In the genomic region with DNA sequence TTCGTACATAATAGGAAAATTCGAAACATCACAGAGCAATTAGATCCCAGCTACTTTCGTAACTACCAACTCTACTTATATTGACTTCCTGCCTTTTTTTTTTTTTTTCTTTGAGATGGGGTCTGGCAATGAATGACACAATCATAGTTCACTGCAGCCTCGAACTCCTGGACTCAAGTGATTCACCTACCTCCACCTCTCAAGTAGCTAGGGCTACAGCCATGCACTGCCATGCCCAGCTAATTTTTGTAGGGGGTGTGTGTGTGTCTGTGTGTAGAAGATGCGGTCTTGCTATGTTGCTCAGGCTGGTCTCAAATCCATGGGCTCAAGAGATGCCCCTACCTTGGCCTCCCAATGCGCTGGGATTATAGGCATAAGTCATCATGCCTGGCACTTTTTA, we compare ENCODE assay signal across 16 cellular contexts. TPM values are rescaled to one million over a fixed set of nuclear protein-coding genes. Genes with fewer than 3 reads are reported as not detected.
A peak's percentile ranks its signal among the peaks of the same experiment; 100 is the strongest.
DNase-seq lines count a peak whose midpoint lies in the region; ATAC-seq and TF ChIP-seq lines count a peak whose summit lies in the region.
"Had no signal": no experiment of that assay in that cellular context is flagged by ENCODE, and none has a peak within 500 bp of the region (broad histone marks: within the 10 kb centered on the region; RNA-seq: fewer than 3 reads in every experiment).

No MANE protein-coding gene starts in this region.

- peak; percentile 13 for ATAC-seq in SK-N-SH treated with all-trans-retinoic acid at 6 μM for 48 hours
- ATAC-seq in natural killer cell treated with Interleukin-12 subunit alpha and Interleukin-12 subunit beta and Interleukin-15 and Interleukin-18, amount 100 ng/mL, for 72 hours, result peak; percentile 40 to 45
- ATAC-seq in GM18498 (IDR thresholded peaks at IDR 0.05; ENCODE audit: unreplicated experiment), result no peak
- ATAC-seq: foreskin keratinocyte had no signal

- TF ChIP-seq RAD21 in SK-N-SH (IDR thresholded peaks at IDR 0.05; ENCODE audit: low read length), result no peak

- H3K4me1 ChIP-seq in SK-N-SH (ENCODE audit: control insufficient read depth in 1 of 2, insufficient read depth in 2 of 2, low read depth in 1 of 2, low read length in 1 of 2) (no peaks in the 10 kb centered on the region), HUES48 (ENCODE audit: control insufficient read depth, insufficient read depth, low read length) (no peaks in the 10 kb centered on the region), adipocyte (ENCODE audit: control insufficient read depth, insufficient read depth, low read length) (peaks cover 21% of the 10 kb centered on the region)
- H3K4me1 ChIP-seq: foreskin keratinocyte, testis had no signal

- no peak overlapping the region for H2AFZ ChIP-seq in SK-N-SH (ENCODE audit: low read depth)

- H3K27me3 ChIP-seq in SK-N-SH (ENCODE audit: insufficient read depth) (no peaks in the 10 kb centered on the region), HUES48 (ENCODE audit: control insufficient read depth, insufficient read depth, low read length) (no peaks in the 10 kb centered on the region), adipocyte (replicated peaks; ENCODE audit: control insufficient read depth, insufficient read depth, low read length) (no peaks in the 10 kb centered on the region)
- H3K27me3 ChIP-seq: foreskin keratinocyte, pancreas, testis had no signal

- H4K20me1 ChIP-seq in SK-N-SH (ENCODE audit: insufficient read depth), result no peaks in the 10 kb centered on the region

- POLR2A ChIA-PET in SK-N-SH (lab: Yijun Ruan, JAX), result interaction anchor here (1.5 kb wide), 1 partner anchor 42 kb away, joined by 5 read pairs; no protein-coding TSS in a partner anchor

- peaks cover 9% of the 10 kb centered on the region for H3K79me2 ChIP-seq in SK-N-SH (ENCODE audit: insufficient read depth)

- peaks cover 14 to 32% of the 10 kb centered on the region in 2 experiments for H3K36me3 ChIP-seq in SK-N-SH (replicated peaks in 1 of 2; ENCODE audit: control insufficient read depth in 1 of 2, insufficient read depth in 2 of 2, low read length in 1 of 2)
- H3K36me3 ChIP-seq in HUES48 (ENCODE audit: control insufficient read depth, insufficient read depth, low read length), result peaks cover 28% of the 10 kb centered on the region
- H3K36me3 ChIP-seq in adipocyte (ENCODE audit: control insufficient read depth, insufficient read depth, low read length, severe bottlenecking), result peaks cover 19% of the 10 kb centered on the region

- no peak for TF ChIP-seq CTCF in SK-N-SH (IDR thresholded peaks at IDR 0.05)

- CTCF ChIA-PET in SK-N-SH (lab: Yijun Ruan, JAX), result interaction anchor here (1.2 to 1.3 kb wide), 3 partner anchors 19 to 832 kb away, joined by 3 to 4 read pairs (median 3); no protein-coding TSS in a partner anchor

- no peak for TF ChIP-seq EP300 in SK-N-SH (IDR thresholded peaks at IDR 0.05; ENCODE audit: borderline replicate concordance in 1 of 2, low read depth in 1 of 2, low read length in 1 of 2)

- no peak overlapping the region for H3K4me3 ChIP-seq in SK-N-SH (ENCODE audit: low read depth in 2 of 2, low read length in 1 of 2)
- H3K4me3 ChIP-seq in HUES48 (ENCODE audit: low read depth, low read length), result no peak overlapping the region
- H3K4me3 ChIP-seq in adipocyte (ENCODE audit: low read length), result no peak overlapping the region
- H3K4me3 ChIP-seq: pancreas, testis had no signal

- peak overlapping the region in 1 of 2 donors; percentile 22 for H3K27ac Mint-ChIP-seq in natural killer cell treated with Interleukin-12 subunit alpha and Interleukin-12 subunit beta and Interleukin-15 and Interleukin-18, amount 100 ng/mL, for 72 hours

- H3F3A ChIP-seq in SK-N-SH (replicated peaks; ENCODE audit: insufficient read depth), result peaks cover 61% of the 10 kb centered on the region

- H3K4me2 ChIP-seq in SK-N-SH, result no peak overlapping the region

- no peaks in the 10 kb centered on the region for H3K9me2 ChIP-seq in SK-N-SH

- H3K9me3 Mint-ChIP-seq in natural killer cell treated with Interleukin-12 subunit alpha and Interleukin-12 subunit beta and Interleukin-15 and Interleukin-18, amount 100 ng/mL, for 72 hours, result no peaks in the 10 kb centered on the region

- peaks cover 5 to 8% of the 10 kb centered on the region in 2 donors for H3K4me1 Mint-ChIP-seq in natural killer cell treated with Interleukin-12 subunit alpha and Interleukin-12 subunit beta and Interleukin-15 and Interleukin-18, amount 100 ng/mL, for 72 hours (ENCODE audit: low read depth in 2 of 2)

- DNase-seq in SK-N-SH (no peak), adipocyte (ENCODE audit: low read depth) (peak; percentile 10), D341Med (ENCODE audit: low spot score) (no peak), NCI-H2107 (lab: John Stamatoyannopoulos, UW) (no peak)
- no peak for DNase-seq in natural killer cell treated with Interleukin-12 subunit alpha and Interleukin-12 subunit beta and Interleukin-15 and Interleukin-18, amount 100 ng/mL, for 72 hours (ENCODE audit: low spot score)
- DNase-seq: ACHN, amygdala, foreskin keratinocyte, pancreas, T1000, testis had no signal

- H3K27me3 Mint-ChIP-seq in natural killer cell treated with Interleukin-12 subunit alpha and Interleukin-12 subunit beta and Interleukin-15 and Interleukin-18, amount 100 ng/mL, for 72 hours, result no peaks in the 10 kb centered on the region

- H3K9me3 ChIP-seq in SK-N-SH, result no peaks in the 10 kb centered on the region
- no peaks in the 10 kb centered on the region for H3K9me3 ChIP-seq in HUES48 (ENCODE audit: control insufficient read depth, insufficient read depth, low read length)
- no peaks in the 10 kb centered on the region for H3K9me3 ChIP-seq in adipocyte (ENCODE audit: control insufficient read depth, low read length)
- H3K9me3 ChIP-seq: pancreas, testis had no signal

- H3K27ac ChIP-seq in SK-N-SH (ENCODE audit: low read depth in 2 of 2, low read length in 1 of 2), result no peak overlapping the region
- peak overlapping the region; percentile 21 for H3K27ac ChIP-seq in HUES48 (ENCODE audit: low read depth, low read length)
- H3K27ac ChIP-seq: foreskin keratinocyte, pancreas, testis had no signal

- no peak overlapping the region for H3K9ac ChIP-seq in SK-N-SH
- no peak overlapping the region for H3K9ac ChIP-seq in HUES48 (ENCODE audit: low read depth, low read length)
- no peak overlapping the region for H3K9ac ChIP-seq in adipocyte (ENCODE audit: low read length)

- peaks cover 4% of the 10 kb centered on the region for H3K36me3 Mint-ChIP-seq in natural killer cell treated with Interleukin-12 subunit alpha and Interleukin-12 subunit beta and Interleukin-15 and Interleukin-18, amount 100 ng/mL, for 72 hours

- 69% methylated on average over 6 of the region's 6 CpGs for WGBS in SK-N-SH (ENCODE audit: low lambda C conversion rate)

- no peak overlapping the region for H3K4me3 Mint-ChIP-seq in natural killer cell treated with Interleukin-12 subunit alpha and Interleukin-12 subunit beta and Interleukin-15 and Interleukin-18, amount 100 ng/mL, for 72 hours

TF ChIP-seq in SK-N-SH treated with all-trans-retinoic acid at 6 μM for 48 hours, 23 proteins besides CTCF, POLR2A, EP300 and RAD21 (continues in another document):
- TF ChIP-seq GLIS3 (CRISPR knock-in tag; IDR thresholded peaks at IDR 0.05) (no peak), SNAI2 (CRISPR knock-in tag; IDR thresholded peaks at IDR 0.05) (no peak), ARNTL (CRISPR knock-in tag; IDR thresholded peaks at IDR 0.05; ENCODE audit: borderline replicate concordance, low read depth) (no peak), ISL1 (CRISPR knock-in tag; IDR thresholded peaks at IDR 0.05) (no peak)

TF ChIP-seq in SK-N-SH, 30 proteins besides CTCF, POLR2A, EP300 and RAD21:
- TF ChIP-seq YY1 (IDR thresholded peaks at IDR 0.05; ENCODE audit: low read depth), result no peak
- no peak for TF ChIP-seq FOXJ3 (CRISPR knock-in tag; IDR thresholded peaks at IDR 0.05)
- TF ChIP-seq IRF3 (IDR thresholded peaks at IDR 0.05; ENCODE audit: low read depth, low read length), result no peak

RNA-seq across cellular contexts. Expression of gene PAIP2, which starts 5.8 kb away (rescaled TPM):
- 52.9 and 73.2 TPM in 2 replicates for polyA plus RNA-seq in SK-N-SH (2012; rRNA removed)
- polyA plus RNA-seq in SK-N-SH (2012; cell fraction: cytosol; rRNA removed), result 83.4 and 100 TPM in 2 replicates
- polyA plus RNA-seq in SK-N-SH (2012; cell fraction: nucleus; rRNA removed), result 22.7 and 35.1 TPM in 2 replicates
- 10 to 100 TPM; 38.1 to 77.5 TPM for total RNA-seq in natural killer cell treated with Interleukin-12 subunit alpha and Interleukin-12 subunit beta and Interleukin-15 and Interleukin-18, amount 100 ng/mL, for 72 hours

RNA-seq across cellular contexts. Expression of gene MATR3, which starts 42.3 kb away (rescaled TPM):
- polyA plus RNA-seq in SK-N-SH (2012; rRNA removed), result 40.4 and 63.6 TPM in 2 replicates
- 56.7 and 71.8 TPM in 2 replicates for polyA plus RNA-seq in SK-N-SH (2012; cell fraction: cytosol; rRNA removed)
- 40.2 and 90.8 TPM in 2 replicates for polyA plus RNA-seq in SK-N-SH (2012; cell fraction: nucleus; rRNA removed)
- 100 to 1,000 TPM; 206 to 229 TPM for total RNA-seq in natural killer cell treated with Interleukin-12 subunit alpha and Interleukin-12 subunit beta and Interleukin-15 and Interleukin-18, amount 100 ng/mL, for 72 hours

RNA-seq across cellular contexts. Expression of gene SLC23A1, which starts 47.3 kb away (rescaled TPM):
- not detected in 2 replicates for polyA plus RNA-seq in SK-N-SH (2012; rRNA removed)
- polyA plus RNA-seq in SK-N-SH (2012; cell fraction: cytosol; rRNA removed), result 0.01 TPM in 1 of 2 replicates, not detected in the other
- polyA plus RNA-seq in SK-N-SH (2012; cell fraction: nucleus; rRNA removed), result 0.05 TPM in 1 of 2 replicates, not detected in the other
- under 1 TPM; 0.36 to 0.78 TPM for total RNA-seq in natural killer cell treated with Interleukin-12 subunit alpha and Interleukin-12 subunit beta and Interleukin-15 and Interleukin-18, amount 100 ng/mL, for 72 hours
- total RNA-seq: dermis microvascular lymphatic vessel endothelial cell, foreskin keratinocyte, mesenteric fat pad, testis had no signal
- polyA plus RNA-seq: foreskin keratinocyte had no signal

RNA-seq across cellular contexts. Expression of gene MZB1, which starts 53.9 kb away (rescaled TPM):
- 0.06 TPM in 1 of 2 replicates, not detected in the other for polyA plus RNA-seq in SK-N-SH (2012; rRNA removed)
- polyA plus RNA-seq in SK-N-SH (2012; cell fraction: cytosol; rRNA removed), result not detected in 2 replicates
- polyA plus RNA-seq in SK-N-SH (2012; cell fraction: nucleus; rRNA removed), result 0.10 and 0.16 TPM in 2 replicates
- total RNA-seq in natural killer cell treated with Interleukin-12 subunit alpha and Interleukin-12 subunit beta and Interleukin-15 and Interleukin-18, amount 100 ng/mL, for 72 hours, result 10 to 100 TPM; 10.3 to 27.6 TPM
- total RNA-seq: dermis microvascular lymphatic vessel endothelial cell had no signal

RNA-seq across cellular contexts. Expression of gene PROB1, which starts 59.1 kb away (rescaled TPM):
- polyA plus RNA-seq in SK-N-SH (2012; rRNA removed), result 0.44 and 0.62 TPM in 2 replicates
- polyA plus RNA-seq in SK-N-SH (2012; cell fraction: cytosol; rRNA removed), result 0.22 and 0.30 TPM in 2 replicates
- 3.4 and 3.7 TPM in 2 replicates for polyA plus RNA-seq in SK-N-SH (2012; cell fraction: nucleus; rRNA removed)
- 1 to 10 TPM; 3.4 to 6.6 TPM for total RNA-seq in natural killer cell treated with Interleukin-12 subunit alpha and Interleukin-12 subunit beta and Interleukin-15 and Interleukin-18, amount 100 ng/mL, for 72 hours
